Comparison of ENCODE assay signal across 30 cellular contexts in the genomic region with DNA sequence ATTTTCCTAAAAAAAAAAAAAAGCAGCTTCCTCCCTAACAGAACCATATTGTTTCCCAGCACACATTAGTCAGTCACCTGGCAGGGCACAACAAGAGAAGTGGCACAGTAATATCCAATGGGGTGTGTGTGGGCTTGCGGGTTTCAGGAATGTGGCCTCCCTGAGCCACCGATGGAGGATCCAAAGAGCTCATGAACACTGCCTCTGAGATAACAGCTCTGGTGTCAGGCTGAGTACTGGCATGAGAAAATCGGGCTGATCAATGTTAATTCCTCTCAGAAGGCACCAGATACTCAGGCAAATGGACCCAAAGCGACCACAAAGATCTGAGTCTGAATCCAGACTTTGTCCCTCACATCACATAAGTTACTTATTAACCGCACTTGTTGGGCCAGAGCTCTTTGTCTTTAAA. TPM values are rescaled to one million over a fixed set of nuclear protein-coding genes. Genes with fewer than 3 reads are reported as not detected.
DNase-seq lines count a peak whose midpoint lies in the region; ATAC-seq and TF ChIP-seq lines count a peak whose summit lies in the region.
"Had no signal": no experiment of that assay in that cellular context is flagged by ENCODE, and none has a peak within 500 bp of the region (broad histone marks: within the 10 kb centered on the region; RNA-seq: fewer than 3 reads in every experiment).

No MANE protein-coding gene starts in this region.

- H3K9me3 ChIP-seq in body of pancreas (no peaks in the 10 kb centered on the region), right lobe of liver (no peaks in the 10 kb centered on the region), ascending aorta (no peaks in the 10 kb centered on the region), neuronal stem cell (replicated peaks in 1 of 2; ENCODE audit: control insufficient read depth in 2 of 2, insufficient read depth in 1 of 2, low read depth in 1 of 2, low read length in 2 of 2) (peaks cover 3 to 46% of the 10 kb centered on the region in 2 donors)
- H3K9me3 ChIP-seq: prostate gland, tibial artery had no signal

- no peak for TF ChIP-seq POLR2A in body of pancreas (IDR thresholded peaks at IDR 0.05)
- no peak for TF ChIP-seq POLR2A in right lobe of liver (IDR thresholded peaks at IDR 0.05)

- H3K4me3 ChIP-seq in body of pancreas: no peak overlapping the region
- H3K4me3 ChIP-seq in right lobe of liver: no peak overlapping the region
- H3K4me3 ChIP-seq in ascending aorta: no peak overlapping the region
- H3K4me3 ChIP-seq in neuronal stem cell (ENCODE audit: low read length in 2 of 2): no peak overlapping the region
- H3K4me3 ChIP-seq: cardiac muscle cell, left lung, prostate gland, sigmoid colon, SJSA1, tibial artery had no signal

- no peak overlapping the region for H2AK5ac ChIP-seq in neuronal stem cell (ENCODE audit: low read depth, low read length)

- H3K4me2 ChIP-seq in neuronal stem cell (ENCODE audit: insufficient read depth, low read length, poor library complexity, severe bottlenecking): no peak overlapping the region

- DNase-seq in HK-2 (ENCODE audit: unreplicated experiment): peak; percentile 39
- peak in 3 of 4 donors; percentile 14 to 26 (median 22) for DNase-seq in body of pancreas
- DNase-seq in right lobe of liver: no peak
- DNase-seq in ascending aorta (ENCODE audit: low spot score in 2 of 2): no peak
- DNase-seq in SHP77 (lab: John Stamatoyannopoulos, UW): no peak
- no peak for DNase-seq in neuronal stem cell (ENCODE audit: low spot score)
- DNase-seq: activated CD4-positive, alpha-beta T cell treated with anti-CD3 and anti-CD28 coated beads for 48 hours; activated CD8-positive, alpha-beta memory T cell treated with anti-CD3 and anti-CD28 coated beads for 24 hours; activated effector memory CD4-positive, alpha-beta T cell treated with anti-CD3 and anti-CD28 coated beads, Interleukin-2, amount 50 U/mL, for 16 hours; aorta; C1 segment of cervical spinal cord; effector CD4-positive, alpha-beta T cell; hypothalamus; Karpas-422; left lung; mesendoderm; NCI-H446 treated with DMSO at 0.1 percent for 48 hours; NCI-H774; sigmoid colon; stimulated activated CD4-positive, alpha-beta T cell treated with anti-CD3 and anti-CD28 coated beads, Interleukin-4, amount 100 ng/mL, for 1 hour; T-cell; tibial artery; WERI-Rb-1 had no signal

- H3K23ac ChIP-seq in neuronal stem cell (ENCODE audit: low read depth, low read length, poor library complexity): no peak overlapping the region

- H3K27ac ChIP-seq in body of pancreas (peak overlapping the region in 2 of 4 donors; percentile 8 to 45), right lobe of liver (peak overlapping the region in 2 of 3 donors; percentile 30 to 63), ascending aorta (no peak overlapping the region), neuronal stem cell (replicated peaks; ENCODE audit: low read length) (no peak overlapping the region)
- H3K27ac ChIP-seq: cardiac muscle cell, left lung, prostate gland, sigmoid colon, SJSA1, tibial artery, WERI-Rb-1 had no signal

- no peaks in the 10 kb centered on the region for H3K27me3 ChIP-seq in body of pancreas
- no peaks in the 10 kb centered on the region for H3K27me3 ChIP-seq in right lobe of liver
- no peaks in the 10 kb centered on the region for H3K27me3 ChIP-seq in ascending aorta
- H3K27me3 ChIP-seq in neuronal stem cell (ENCODE audit: control insufficient read depth in 3 of 3, insufficient read depth in 3 of 3, low read depth in 1 of 3, low read length in 3 of 3): peaks cover 0 to 7% (median 5%) of the 10 kb centered on the region in 3 experiments
- H3K27me3 ChIP-seq: cardiac muscle cell, left lung, sigmoid colon, SJSA1, tibial artery had no signal

- no peak overlapping the region for H2BK12ac ChIP-seq in neuronal stem cell (ENCODE audit: low read length)

- no peak overlapping the region for H3K4ac ChIP-seq in neuronal stem cell (ENCODE audit: low read length)

- no peak overlapping the region for H4K91ac ChIP-seq in neuronal stem cell (ENCODE audit: low read depth, low read length, poor library complexity)

- H2BK120ac ChIP-seq in neuronal stem cell (ENCODE audit: low read depth, low read length): no peak overlapping the region

- intact Hi-C loops in body of pancreas (cut with DNase I): no loop called here
- intact Hi-C loops in right lobe of liver (cut with DNase I): no loop called here
- intact Hi-C loops in ascending aorta (cut with DNase I): no loop called here

- WGBS in body of pancreas, 2 donors: 26 to 32% methylated on average over 3 to 5 of the region's 5 CpGs
- WGBS in right lobe of liver (ENCODE audit: insufficient coverage, low coverage, low lambda C conversion rate, missing lambda C conversion rate): 27% methylated on average over 5 of the region's 5 CpGs
- WGBS in neuronal stem cell (ENCODE audit: extremely low coverage in 2 of 2, insufficient read length in 2 of 2, insufficient replicate concordance in 1 of 2), 2 donors: no CpG with 5 or more reads among the region's 5 CpGs

- H3K18ac ChIP-seq in neuronal stem cell (ENCODE audit: low read length): no peak overlapping the region

- no peak overlapping the region for H2AFZ ChIP-seq in neuronal stem cell (ENCODE audit: low read length)

- H3K79me1 ChIP-seq in neuronal stem cell (ENCODE audit: low read depth, low read length): no peaks in the 10 kb centered on the region

- H3K14ac ChIP-seq in neuronal stem cell (ENCODE audit: low read length): no peak overlapping the region

- peaks cover 19% of the 10 kb centered on the region for H3K4me1 ChIP-seq in body of pancreas
- H3K4me1 ChIP-seq in right lobe of liver: peaks cover 0 to 15% (median 5%) of the 10 kb centered on the region in 4 donors
- H3K4me1 ChIP-seq in ascending aorta: no peaks in the 10 kb centered on the region
- H3K4me1 ChIP-seq in neuronal stem cell (ENCODE audit: control insufficient read depth in 2 of 2, insufficient read depth in 1 of 2, low read depth in 1 of 2, low read length in 2 of 2): no peaks in the 10 kb centered on the region
- H3K4me1 ChIP-seq: left lung, prostate gland, sigmoid colon, SJSA1, tibial artery had no signal

- H4K8ac ChIP-seq in neuronal stem cell (ENCODE audit: low read depth, low read length): no peak overlapping the region

- no peak overlapping the region for H2BK15ac ChIP-seq in neuronal stem cell (ENCODE audit: low read length)

- peak; percentile 78 for ATAC-seq in body of pancreas
- peak; percentile 85 to 97 (median 94) for ATAC-seq in right lobe of liver
- no peak for ATAC-seq in GM18867 (IDR thresholded peaks at IDR 0.05; ENCODE audit: unreplicated experiment)
- ATAC-seq: left lung, T-cell had no signal

- H2BK5ac ChIP-seq in neuronal stem cell (ENCODE audit: low read length): no peak overlapping the region

- TF ChIP-seq CTCF in body of pancreas (IDR thresholded peaks at IDR 0.05): no peak
- no peak for TF ChIP-seq CTCF in right lobe of liver (IDR thresholded peaks at IDR 0.05)
- TF ChIP-seq CTCF in ascending aorta (IDR thresholded peaks at IDR 0.05): no peak

- H3K9ac ChIP-seq in neuronal stem cell (ENCODE audit: low read depth, low read length, poor library complexity): no peak overlapping the region

- no peaks in the 10 kb centered on the region for H3K36me3 ChIP-seq in body of pancreas (replicated peaks in 1 of 2; ENCODE audit: insufficient read depth in 1 of 2, low read depth in 2 of 2)
- no peaks in the 10 kb centered on the region for H3K36me3 ChIP-seq in right lobe of liver
- H3K36me3 ChIP-seq in ascending aorta: no peaks in the 10 kb centered on the region
- peaks cover 0 to 7% of the 10 kb centered on the region in 2 donors for H3K36me3 ChIP-seq in neuronal stem cell (replicated peaks in 1 of 2; ENCODE audit: control insufficient read depth in 2 of 2, insufficient read depth in 2 of 2, low read length in 2 of 2)
- H3K36me3 ChIP-seq: cardiac muscle cell, left lung, prostate gland, sigmoid colon, SJSA1, tibial artery, WERI-Rb-1 had no signal

RNA-seq across cellular contexts. Expression of gene LYPD8, which starts 2.2 kb away (rescaled TPM):
- total RNA-seq in body of pancreas (not detected), right lobe of liver (not detected), ascending aorta (not detected)
- polyA plus RNA-seq in neuronal stem cell (2013, experiment 1 of 2): not detected
- polyA plus RNA-seq in neuronal stem cell (2013, experiment 2 of 2): not detected
- total RNA-seq: aorta, Caco-2, cardiac muscle cell, left lung, prostate gland, SJSA1, T-cell had no signal
- polyA plus RNA-seq: cardiac muscle cell had no signal

RNA-seq across cellular contexts. Expression of gene OR14I1, which starts 55.2 kb away (rescaled TPM):
- not detected for total RNA-seq in body of pancreas
- not detected for total RNA-seq in right lobe of liver
- total RNA-seq in ascending aorta: not detected
- polyA plus RNA-seq in neuronal stem cell (2013, experiment 1 of 2): not detected
- not detected for polyA plus RNA-seq in neuronal stem cell (2013, experiment 2 of 2)
- total RNA-seq: aorta, Caco-2, cardiac muscle cell, H4, left lung, prostate gland, RPMI7951, sigmoid colon, SJSA1, T-cell had no signal
- polyA plus RNA-seq: aorta, cardiac muscle cell, sigmoid colon had no signal

Comparison
In these comparisons a context has a peak if more than half of its experiments do, and no peak if none do; other contexts are left out.
1. DNase-seq: peak in HK-2 (single experiment) and body of pancreas (3 of 4); none in right lobe of liver (0 of 3), ascending aorta (0 of 2), SHP77 (0 of 2) and neuronal stem cell (single experiment).
2. H3K27ac ChIP-seq: peak in right lobe of liver (2 of 3); none in ascending aorta (0 of 2) and neuronal stem cell (single experiment).